8 cellular contexts compared by ENCODE assay signal in the genomic region with DNA sequence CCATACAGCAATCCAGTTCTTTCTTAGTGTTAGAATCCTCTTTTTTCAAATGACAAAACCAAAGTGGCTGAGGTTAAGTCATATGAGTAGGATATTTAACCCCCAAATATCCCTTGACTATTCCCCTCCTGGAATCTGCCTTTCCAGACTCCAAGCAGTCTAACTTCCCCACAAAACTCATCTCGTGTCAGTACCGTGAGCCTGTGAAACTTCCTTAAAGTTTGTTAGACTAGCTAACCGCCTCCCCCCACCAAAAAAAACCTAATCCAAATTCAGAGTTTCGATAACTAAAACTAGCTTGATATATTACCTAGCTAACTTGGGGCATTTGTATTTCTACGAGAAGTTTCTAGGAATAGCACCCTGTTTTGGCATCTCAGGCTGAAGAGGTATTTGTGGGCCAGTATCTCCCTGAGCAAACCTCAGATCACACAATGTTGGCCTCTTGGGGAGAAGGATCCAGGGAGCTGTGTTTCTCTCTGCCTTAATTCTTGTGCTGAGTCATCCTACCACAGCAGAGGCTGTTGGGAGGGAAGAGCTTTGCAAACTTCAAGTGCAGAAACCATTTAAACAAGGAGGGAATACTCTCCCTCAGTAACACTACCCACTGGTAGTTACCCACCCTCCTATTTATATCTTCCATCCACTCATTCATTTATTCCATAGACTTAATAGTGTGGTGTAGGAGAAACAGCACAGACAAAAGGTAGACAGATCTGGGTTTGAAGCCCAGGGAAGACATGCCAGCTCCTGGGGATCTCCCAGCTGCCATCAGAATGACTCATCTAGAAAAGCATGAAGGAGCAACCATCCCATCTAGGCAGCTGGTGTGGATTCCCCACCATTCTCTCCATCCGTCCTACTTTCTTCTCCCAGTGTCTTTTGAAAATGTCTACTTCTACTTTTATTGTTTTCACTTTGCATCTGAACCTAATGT. TPM values are rescaled to one million over a fixed set of nuclear protein-coding genes. Genes with fewer than 3 reads are reported as not detected.
A peak's percentile ranks its signal among the peaks of the same experiment; 100 is the strongest.
DNase-seq lines count a peak whose midpoint lies in the region; ATAC-seq and TF ChIP-seq lines count a peak whose summit lies in the region.

No MANE protein-coding gene starts in this region.

- H3K9ac ChIP-seq in Loucy (ENCODE audit: low read depth, low read length, poor library complexity, severe bottlenecking) = no peak overlapping the region

- H3K4me1 Mint-ChIP-seq in stimulated activated memory B cell treated with anti-CD40 and anti-IgM and Interleukin-4, amounts not matched to agents 10 μg/mL and 1 μg/mL and 100 μg/mL, for 72 hours = peaks cover 40% of the 10 kb centered on the region

- peaks cover 67% of the 10 kb centered on the region; the same call in 1 of the 2 replicates for H3K36me3 ChIP-seq in Loucy (ENCODE audit: insufficient read depth, low read length)
- H3K36me3 ChIP-seq in ascending aorta = no peaks in the 10 kb centered on the region

- no peak overlapping the region for H2AFZ ChIP-seq in Loucy (ENCODE audit: low read length)

- no peak overlapping the region for H3K27ac ChIP-seq in ascending aorta

- H3K79me2 ChIP-seq in Loucy (ENCODE audit: insufficient read depth, low read length) = peaks cover 40% of the 10 kb centered on the region; the same call in 1 of the 2 replicates

- peak overlapping the region; percentile 48 for H3K4me2 ChIP-seq in Loucy (ENCODE audit: low read depth, low read length, poor library complexity, severe bottlenecking)

- H3K27ac Mint-ChIP-seq in stimulated activated memory B cell treated with anti-CD40 and anti-IgM and Interleukin-4, amounts not matched to agents 10 μg/mL and 1 μg/mL and 100 μg/mL, for 72 hours = peak overlapping the region; percentile 50

- H3K4me3 ChIP-seq in Loucy (ENCODE audit: low read length, poor library complexity, severe bottlenecking) = no peak overlapping the region
- H3K4me3 ChIP-seq in epithelial cell of proximal tubule (ENCODE audit: low read depth, low read length) = no peak overlapping the region
- H3K4me3 ChIP-seq in ascending aorta = no peak overlapping the region

- H3K9me3 ChIP-seq in Loucy (ENCODE audit: insufficient read depth, low read depth, low read length) (peaks cover 7% of the 10 kb centered on the region; the same call in 1 of the 2 replicates), ascending aorta (no peaks in the 10 kb centered on the region)

- no peaks in the 10 kb centered on the region for H3K9me2 ChIP-seq in Loucy (replicated peaks; ENCODE audit: low read depth, low read length)

- intact Hi-C loops in ascending aorta (cut with DNase I) = no loop called here

- TF ChIP-seq CTCF in GM10248 (IDR thresholded peaks at IDR 0.05; ENCODE audit: control extremely low read depth, extremely low read depth, low read depth, missing control alignments) = no peak
- TF ChIP-seq CTCF in Loucy (conservative IDR thresholded peaks at IDR 0.05; ENCODE audit: low read length) = no peak
- no peak for TF ChIP-seq CTCF in epithelial cell of proximal tubule (conservative IDR thresholded peaks at IDR 0.05; ENCODE audit: low read depth, low read length)
- no peak for TF ChIP-seq CTCF in ascending aorta (IDR thresholded peaks at IDR 0.05)

- H3K4me1 ChIP-seq in Loucy (ENCODE audit: insufficient read depth, low read length, poor library complexity, severe bottlenecking) (peaks cover 29% of the 10 kb centered on the region), ascending aorta (no peaks in the 10 kb centered on the region)

- peaks cover 8% of the 10 kb centered on the region for H3K9me3 Mint-ChIP-seq in stimulated activated memory B cell treated with anti-CD40 and anti-IgM and Interleukin-4, amounts not matched to agents 10 μg/mL and 1 μg/mL and 100 μg/mL, for 72 hours

- H3K4me3 Mint-ChIP-seq in stimulated activated memory B cell treated with anti-CD40 and anti-IgM and Interleukin-4, amounts not matched to agents 10 μg/mL and 1 μg/mL and 100 μg/mL, for 72 hours = no peak overlapping the region

- H3K27me3 Mint-ChIP-seq in stimulated activated memory B cell treated with anti-CD40 and anti-IgM and Interleukin-4, amounts not matched to agents 10 μg/mL and 1 μg/mL and 100 μg/mL, for 72 hours = no peaks in the 10 kb centered on the region

- H3K27me3 ChIP-seq in Loucy (ENCODE audit: insufficient read depth, low read length, poor library complexity, severe bottlenecking) (no peaks in the 10 kb centered on the region), ascending aorta (no peaks in the 10 kb centered on the region)

- POLR2A ChIA-PET in GM10248 (lab: Yijun Ruan, JAX) = no interaction called here

- DNase-seq in GM10248 (ENCODE audit: extremely low spot score) (peak; percentile 16), H4 (ENCODE audit: low spot score) (peak; percentile 77), epithelial cell of proximal tubule (ENCODE audit: low read depth) (peak; percentile 85), DMS153 (lab: John Stamatoyannopoulos, UW) (no peak), ascending aorta (ENCODE audit: low spot score in 2 of 2) (no peak)
- DNase-seq in stimulated activated CD4-positive, alpha-beta T cell treated with anti-CD3 and anti-CD28 coated beads, Interleukin-2, amount 100 ng/mL, for 48 hours = no peak

- ATAC-seq in stimulated activated memory B cell treated with anti-CD40 and anti-IgM and Interleukin-4, amounts not matched to agents 10 μg/mL and 1 μg/mL and 100 μg/mL, for 72 hours = peak; percentile 36

- H3F3A ChIP-seq in Loucy (ENCODE audit: low read depth) = no peaks in the 10 kb centered on the region; the same call in 1 of the 2 replicates

- CTCF ChIA-PET in GM10248 (lab: Yijun Ruan, JAX) = interaction anchor here (1.1 to 1.7 kb wide), 4 partner anchors 10 to 117 kb away, joined by 3 to 8 read pairs (median 4); no protein-coding TSS in a partner anchor

- H3K36me3 Mint-ChIP-seq in stimulated activated memory B cell treated with anti-CD40 and anti-IgM and Interleukin-4, amounts not matched to agents 10 μg/mL and 1 μg/mL and 100 μg/mL, for 72 hours = peaks cover 35% of the 10 kb centered on the region

- H4K20me1 ChIP-seq in Loucy (ENCODE audit: insufficient read depth, low read length, poor library complexity, severe bottlenecking) = peaks cover 14% of the 10 kb centered on the region

RNA-seq across cellular contexts. Expression of gene TXK, which starts 39.3 kb away (rescaled TPM):
- 0.06 and 0.64 TPM in 2 replicates for total RNA-seq in H4 (2014; rRNA removed; shearing (Covaris generic))
- 1.3 and 2.0 TPM in 2 replicates for total RNA-seq in epithelial cell of proximal tubule
- not detected for total RNA-seq in ascending aorta

Comparison
In these comparisons a context has a peak if more than half of its experiments do, and no peak if none do; other contexts are left out.
1. DNase-seq: peak in GM10248 (single experiment), H4 (single experiment) and epithelial cell of proximal tubule (single experiment); none in stimulated activated CD4-positive, alpha-beta T cell treated with anti-CD3 and anti-CD28 coated beads, Interleukin-2, amount 100 ng/mL, for 48 hours (0 of 2), DMS153 (single experiment) and ascending aorta (0 of 2).